ENCODE assay signal across 19 cellular contexts in genomic region chr3:150975992-150976368, GRCh38. TPM values are rescaled to one million over a fixed set of nuclear protein-coding genes. Genes with fewer than 3 reads are reported as not detected.
A peak's percentile ranks its signal among the peaks of the same experiment; 100 is the strongest.
DNase-seq lines count a peak whose midpoint lies in the region; ATAC-seq and TF ChIP-seq lines count a peak whose summit lies in the region.
"Had no signal": no experiment of that assay in that cellular context is flagged by ENCODE, and none has a peak within 500 bp of the region (broad histone marks: within the 10 kb centered on the region; RNA-seq: fewer than 3 reads in every experiment).

No MANE protein-coding gene starts in this region.

- no peak overlapping the region for H2BK20ac ChIP-seq in H9 (ENCODE audit: low read depth, low read length, poor library complexity, severe bottlenecking)

- H4K91ac ChIP-seq in H9 (ENCODE audit: insufficient read length, low read depth, low read length), result no peak overlapping the region

- H3K4ac ChIP-seq in H9 (ENCODE audit: low read depth, low read length), result no peak overlapping the region

- H3K4me1 ChIP-seq in H9 (ENCODE audit: insufficient read depth, low read length), result peaks cover 17% of the 10 kb centered on the region; the same call in 1 of the 2 replicates
- H3K4me1 ChIP-seq: BLaER1 had no signal

- peak; percentile 83 for ATAC-seq in activated CD8-positive, alpha-beta T cell treated with anti-CD3 and anti-CD28 coated beads for 36 hours
- no peak for ATAC-seq in activated CD8-positive, alpha-beta T cell treated with anti-CD3 and anti-CD28 coated beads, Interleukin-2, amount 10 ng/mL, durations not matched to agents 7 days and 5 days
- ATAC-seq: CD8-positive, alpha-beta T cell; GM12878 had no signal

- no peak overlapping the region for H4K8ac ChIP-seq in H9 (replicated peaks; ENCODE audit: insufficient read length, low read depth, low read length)

- H4K5ac ChIP-seq in H9 (ENCODE audit: insufficient read length, low read depth, low read length), result no peak overlapping the region

- H3K23ac ChIP-seq in H9 (ENCODE audit: insufficient read length, low read depth, low read length), result no peak overlapping the region

- H3K9me3 Mint-ChIP-seq in activated CD8-positive, alpha-beta T cell treated with anti-CD3 and anti-CD28 coated beads for 36 hours, result no peaks in the 10 kb centered on the region
- H3K9me3 Mint-ChIP-seq in activated CD8-positive, alpha-beta T cell treated with anti-CD3 and anti-CD28 coated beads, Interleukin-2, amount 10 ng/mL, durations not matched to agents 7 days and 5 days (ENCODE audit: insufficient read depth), result no peaks in the 10 kb centered on the region
- H3K9me3 Mint-ChIP-seq in H9, result no peaks in the 10 kb centered on the region
- peaks cover 0 to under 1% (median 0%) of the 10 kb centered on the region in 5 experiments for H3K9me3 Mint-ChIP-seq in brain
- H3K9me3 Mint-ChIP-seq: CD8-positive, alpha-beta T cell; HFFc6 had no signal

- no peak overlapping the region for H3K14ac ChIP-seq in H9 (ENCODE audit: insufficient read depth, low read length)

- H2BK5ac ChIP-seq in H9 (ENCODE audit: insufficient read length, low read length), result no peak overlapping the region

- H2BK12ac ChIP-seq in H9 (ENCODE audit: insufficient read length, low read depth, low read length), result no peak overlapping the region

- no peaks in the 10 kb centered on the region for H3K27me3 ChIP-seq in H9 (ENCODE audit: insufficient read depth, low read length)
- H3K27me3 ChIP-seq: BLaER1 had no signal

- POLR2A ChIA-PET in activated CD8-positive, alpha-beta T cell treated with anti-CD3 and anti-CD28 coated beads for 36 hours (lab: Charles Lee), result no interaction called here
- POLR2A ChIA-PET in activated CD8-positive, alpha-beta T cell treated with anti-CD3 and anti-CD28 coated beads, Interleukin-2, amount 10 ng/mL, durations not matched to agents 7 days and 5 days (lab: Charles Lee), result no interaction called here
- POLR2A ChIA-PET in GM10248 (lab: Yijun Ruan, JAX), result no interaction called here

- H2BK120ac ChIP-seq in H9 (ENCODE audit: low read depth, low read length, poor library complexity, severe bottlenecking), result no peak overlapping the region

- H4K20me1 ChIP-seq in H9 (ENCODE audit: control insufficient read depth, insufficient read depth, insufficient read length), result no peaks in the 10 kb centered on the region
- H4K20me1 ChIP-seq: BLaER1 had no signal

- peaks cover 3% of the 10 kb centered on the region for H3K27me3 Mint-ChIP-seq in activated CD8-positive, alpha-beta T cell treated with anti-CD3 and anti-CD28 coated beads for 36 hours
- H3K27me3 Mint-ChIP-seq in activated CD8-positive, alpha-beta T cell treated with anti-CD3 and anti-CD28 coated beads, Interleukin-2, amount 10 ng/mL, durations not matched to agents 7 days and 5 days (ENCODE audit: low read depth), result peaks cover 6% of the 10 kb centered on the region
- H3K27me3 Mint-ChIP-seq in H9 (ENCODE audit: low read depth) (no peaks in the 10 kb centered on the region), brain (peaks cover 7% of the 10 kb centered on the region)

- no peak overlapping the region for H3K9ac ChIP-seq in H9 (ENCODE audit: extremely low read depth, insufficient read length, low read length)
- H3K9ac ChIP-seq: BLaER1, GM23248, KMS-11 had no signal

- no peaks in the 10 kb centered on the region for H3K36me3 Mint-ChIP-seq in activated CD8-positive, alpha-beta T cell treated with anti-CD3 and anti-CD28 coated beads for 36 hours (ENCODE audit: low read depth)
- no peaks in the 10 kb centered on the region for H3K36me3 Mint-ChIP-seq in activated CD8-positive, alpha-beta T cell treated with anti-CD3 and anti-CD28 coated beads, Interleukin-2, amount 10 ng/mL, durations not matched to agents 7 days and 5 days (ENCODE audit: low read depth)
- no peaks in the 10 kb centered on the region for H3K36me3 Mint-ChIP-seq in H9 (ENCODE audit: insufficient read depth in 1 of 3, low read depth in 3 of 3)
- no peaks in the 10 kb centered on the region for H3K36me3 Mint-ChIP-seq in brain
- H3K36me3 Mint-ChIP-seq: CD8-positive, alpha-beta T cell had no signal

- no CpG with 5 or more reads among the region's 3 CpGs for WGBS in H9 (ENCODE audit: extremely low coverage, insufficient read length, low lambda C conversion rate)

- CTCF ChIA-PET in activated CD8-positive, alpha-beta T cell treated with anti-CD3 and anti-CD28 coated beads for 36 hours (lab: Charles Lee), result no interaction called here
- CTCF ChIA-PET in activated CD8-positive, alpha-beta T cell treated with anti-CD3 and anti-CD28 coated beads, Interleukin-2, amount 10 ng/mL, durations not matched to agents 7 days and 5 days (lab: Charles Lee), result no interaction called here
- CTCF ChIA-PET in GM10248 (lab: Yijun Ruan, JAX), result interaction anchor here (1.2 kb wide), 1 partner anchor 18 kb away, joined by 3 read pairs; no protein-coding TSS in a partner anchor

- DNase-seq in activated CD8-positive, alpha-beta T cell treated with anti-CD3 and anti-CD28 coated beads for 36 hours, result peak; percentile 52
- DNase-seq in activated CD8-positive, alpha-beta T cell treated with anti-CD3 and anti-CD28 coated beads, Interleukin-2, amount 10 ng/mL, durations not matched to agents 7 days and 5 days, result no peak
- DNase-seq in H9 (no peak), retina (peak; percentile 28), GM10248 (ENCODE audit: extremely low spot score) (no peak), NCI-H2171 (lab: John Stamatoyannopoulos, UW) (no peak), SKM-1 (lab: John Stamatoyannopoulos, UW; ENCODE audit: unreplicated experiment) (no peak)
- DNase-seq: CD8-positive, alpha-beta T cell; DMS79; GM23248; HFFc6; NCI-H1436 treated with DMSO at 0.1 percent for 48 hours; NCI-H2029 treated with DMSO at 0.1 percent for 48 hours; NCI-H510A had no signal

- no peak overlapping the region for H2BK15ac ChIP-seq in H9 (ENCODE audit: low read depth, low read length)

- H3K27ac Mint-ChIP-seq in activated CD8-positive, alpha-beta T cell treated with anti-CD3 and anti-CD28 coated beads for 36 hours, result peak overlapping the region; percentile 67
- no peak overlapping the region for H3K27ac Mint-ChIP-seq in activated CD8-positive, alpha-beta T cell treated with anti-CD3 and anti-CD28 coated beads, Interleukin-2, amount 10 ng/mL, durations not matched to agents 7 days and 5 days
- H3K27ac Mint-ChIP-seq in H9 (peak overlapping the region; percentile 52 to 66 (median 57); a peak in 3 of 7 replicates), brain (peak overlapping the region in 4 of 5 experiments; percentile 10 to 91 (median 41))
- H3K27ac Mint-ChIP-seq: CD8-positive, alpha-beta T cell; HFFc6 had no signal

- no peak overlapping the region for H3K27ac ChIP-seq in H9 (ENCODE audit: insufficient read length, low read depth, low read length)
- H3K27ac ChIP-seq: BLaER1, GM23248, KMS-11 had no signal

- no peak overlapping the region for H3T11ph ChIP-seq in H9 (ENCODE audit: low read length)

- no peak overlapping the region for H2AFZ ChIP-seq in H9 (ENCODE audit: low read length)
- H2AFZ ChIP-seq: GM23248 had no signal

- no peak overlapping the region for H2AK5ac ChIP-seq in H9 (ENCODE audit: insufficient read length, low read length)

- peak overlapping the region; percentile 1 for H3K4me2 ChIP-seq in H9 (ENCODE audit: insufficient read depth, insufficient read length, low read length)
- H3K4me2 ChIP-seq: BLaER1, KMS-11 had no signal

- H3K56ac ChIP-seq in H9 (ENCODE audit: insufficient read length, low read depth, low read length), result no peak overlapping the region

- TF ChIP-seq CTCF in activated CD8-positive, alpha-beta T cell treated with anti-CD3 and anti-CD28 coated beads for 36 hours (IDR thresholded peaks at IDR 0.05), result no peak
- TF ChIP-seq CTCF in H9 (conservative IDR thresholded peaks at IDR 0.05) (no peak), brain (conservative IDR thresholded peaks at IDR 0.05) (no peak), GM10248 (IDR thresholded peaks at IDR 0.05; ENCODE audit: control extremely low read depth, extremely low read depth, low read depth, missing control alignments) (no peak)

- no peak overlapping the region for H3K18ac ChIP-seq in H9 (ENCODE audit: insufficient read length, low read depth, low read length)

- no peaks in the 10 kb centered on the region for H3K23me2 ChIP-seq in H9 (ENCODE audit: insufficient read length, low read depth, low read length, poor library complexity, severe bottlenecking)

- H3K9me3 ChIP-seq in H9 (ENCODE audit: control insufficient read depth, low read depth, low read length), result no peaks in the 10 kb centered on the region
- H3K9me3 ChIP-seq: BLaER1 had no signal

- no peaks in the 10 kb centered on the region for H3K79me1 ChIP-seq in H9 (ENCODE audit: insufficient read depth, low read depth, low read length, poor library complexity, severe bottlenecking)

- intact Hi-C loops in activated CD8-positive, alpha-beta T cell treated with anti-CD3 and anti-CD28 coated beads for 36 hours (cut with micrococcal nuclease), result no loop called here

- H3K79me2 ChIP-seq in H9 (ENCODE audit: insufficient read depth, low read length), result no peaks in the 10 kb centered on the region

- H3K4me1 Mint-ChIP-seq in activated CD8-positive, alpha-beta T cell treated with anti-CD3 and anti-CD28 coated beads for 36 hours (ENCODE audit: low read depth), result peaks cover 10% of the 10 kb centered on the region
- H3K4me1 Mint-ChIP-seq in activated CD8-positive, alpha-beta T cell treated with anti-CD3 and anti-CD28 coated beads, Interleukin-2, amount 10 ng/mL, durations not matched to agents 7 days and 5 days (ENCODE audit: low read depth), result no peaks in the 10 kb centered on the region
- peaks cover 40 to 46% of the 10 kb centered on the region in 2 experiments for H3K4me1 Mint-ChIP-seq in H9
- peaks cover 54% of the 10 kb centered on the region for H3K4me1 Mint-ChIP-seq in brain

- no peak overlapping the region for H3K4me3 Mint-ChIP-seq in activated CD8-positive, alpha-beta T cell treated with anti-CD3 and anti-CD28 coated beads for 36 hours
- no peak overlapping the region for H3K4me3 Mint-ChIP-seq in activated CD8-positive, alpha-beta T cell treated with anti-CD3 and anti-CD28 coated beads, Interleukin-2, amount 10 ng/mL, durations not matched to agents 7 days and 5 days
- H3K4me3 Mint-ChIP-seq in H9, result peak overlapping the region in 1 of 2 experiments; percentile 15; a peak in 1 of 5 replicates
- H3K4me3 Mint-ChIP-seq in brain, result no peak overlapping the region
- H3K4me3 Mint-ChIP-seq: CD8-positive, alpha-beta T cell; HFFc6 had no signal

RNA-seq across cellular contexts. Expression of gene CLRN1, which starts 3.5 kb away (rescaled TPM):
- total RNA-seq in activated CD8-positive, alpha-beta T cell treated with anti-CD3 and anti-CD28 coated beads for 36 hours, result not detected
- total RNA-seq in activated CD8-positive, alpha-beta T cell treated with anti-CD3 and anti-CD28 coated beads, Interleukin-2, amount 10 ng/mL, durations not matched to agents 7 days and 5 days, result not detected
- not detected in 2 replicates for total RNA-seq in H9 (2021)
- not detected for polyA plus RNA-seq in brain (ENCODE audit: insufficient read depth, low read depth, low replicate concordance)
- total RNA-seq: CD8-positive, alpha-beta T cell; GM12878; GM23248; HFFc6; M059J had no signal
- polyA plus RNA-seq: GM12878, GM23248 had no signal

Comparison
In these comparisons a context has a peak if more than half of its experiments do, and no peak if none do; other contexts are left out.
1. DNase-seq: peak in activated CD8-positive, alpha-beta T cell treated with anti-CD3 and anti-CD28 coated beads for 36 hours (single experiment) and retina (single experiment); none in activated CD8-positive, alpha-beta T cell treated with anti-CD3 and anti-CD28 coated beads, Interleukin-2, amount 10 ng/mL, durations not matched to agents 7 days and 5 days (single experiment), H9 (single experiment), GM10248 (single experiment), NCI-H2171 (single experiment) and SKM-1 (single experiment).